ENCODE assay signal across 32 cellular contexts in the genomic region with DNA sequence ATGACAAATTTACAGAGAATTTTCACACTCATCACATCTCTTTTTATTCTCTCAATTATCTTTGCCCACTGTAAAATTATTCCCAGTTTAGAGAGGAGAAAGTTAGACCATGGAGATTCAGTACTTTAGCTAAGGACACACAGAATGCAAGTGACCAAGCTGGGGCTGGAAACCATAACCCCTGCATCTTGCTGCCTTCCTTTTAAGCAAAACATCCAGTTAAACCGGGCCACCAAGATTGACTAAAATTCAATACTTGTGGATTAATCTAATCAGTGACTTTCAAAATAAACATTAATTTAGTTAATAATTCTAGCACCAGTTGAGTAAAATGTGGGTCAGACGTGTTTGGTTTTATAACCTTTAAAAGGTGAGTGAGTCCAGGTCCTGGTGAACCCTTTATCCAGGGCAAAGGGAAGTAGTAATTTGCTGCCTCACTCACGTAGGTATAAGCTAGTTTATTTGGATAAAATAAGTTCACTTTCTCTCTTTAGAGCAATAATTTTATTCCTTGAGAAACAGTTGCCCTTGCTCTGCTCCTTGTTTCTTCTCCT. TPM values are rescaled to one million over a fixed set of nuclear protein-coding genes. Genes with fewer than 3 reads are reported as not detected.
"Had no signal": no experiment of that assay in that cellular context is flagged by ENCODE, and none has a peak within 500 bp of the region (broad histone marks: within the 10 kb centered on the region; RNA-seq: fewer than 3 reads in every experiment).

No MANE protein-coding gene starts in this region.

- FAIRE-seq: keratinocyte had no signal

- H3K9me3 Mint-ChIP-seq: stimulated activated memory B cell treated with anti-CD40 and anti-IgM and Interleukin-4, amounts not matched to agents 10 μg/mL and 1 μg/mL and 100 μg/mL, for 72 hours had no signal

- H3K4me1 ChIP-seq: left lung, prostate gland, sigmoid colon, suprapubic skin, tibial artery, vagina had no signal

- H3K27me3 Mint-ChIP-seq: naive thymus-derived CD4-positive, alpha-beta T cell; natural killer cell treated with Interleukin-12 subunit alpha and Interleukin-12 subunit beta and Interleukin-15 and Interleukin-18, amount 100 ng/mL, for 72 hours; stimulated activated memory B cell treated with anti-CD40 and anti-IgM and Interleukin-4, amounts not matched to agents 10 μg/mL and 1 μg/mL and 100 μg/mL, for 72 hours had no signal

- H3K36me3 Mint-ChIP-seq: mesothelial cell of epicardium; naive thymus-derived CD4-positive, alpha-beta T cell; natural killer cell treated with Interleukin-12 subunit alpha and Interleukin-12 subunit beta and Interleukin-15 and Interleukin-18, amount 100 ng/mL, for 72 hours; stimulated activated memory B cell treated with anti-CD40 and anti-IgM and Interleukin-4, amounts not matched to agents 10 μg/mL and 1 μg/mL and 100 μg/mL, for 72 hours had no signal

- ATAC-seq: left cardiac atrium; left lung; naive thymus-derived CD4-positive, alpha-beta T cell; natural killer cell treated with Interleukin-12 subunit alpha and Interleukin-12 subunit beta and Interleukin-15 and Interleukin-18, amount 100 ng/mL, for 72 hours; right cardiac atrium; stimulated activated memory B cell treated with anti-CD40 and anti-IgM and Interleukin-4, amounts not matched to agents 10 μg/mL and 1 μg/mL and 100 μg/mL, for 72 hours; stimulated activated naive CD8-positive, alpha-beta T cell treated with anti-CD3 and anti-CD28 coated beads, Interleukin-15, Interleukin-2, amounts not matched to agents 100 U/mL and 50 U/mL, for 24 hours had no signal

- H3K4me3 ChIP-seq: left lung, lung, ovary, prostate gland, sigmoid colon, smooth muscle cell, suprapubic skin, thoracic aorta, tibial artery, vagina had no signal

- H3K36me3 ChIP-seq: left lung, ovary, prostate gland, sigmoid colon, suprapubic skin, thoracic aorta, tibial artery, vagina had no signal

- H3K9me3 ChIP-seq: left lung, ovary, prostate gland, sigmoid colon, suprapubic skin, thoracic aorta, tibial artery, vagina had no signal

- H3K4me1 Mint-ChIP-seq: mesothelial cell of epicardium; naive thymus-derived CD4-positive, alpha-beta T cell; stimulated activated memory B cell treated with anti-CD40 and anti-IgM and Interleukin-4, amounts not matched to agents 10 μg/mL and 1 μg/mL and 100 μg/mL, for 72 hours had no signal

- DNase-seq: head of caudate nucleus; hippocampal formation; kidney glomerular epithelial cell; left cardiac atrium; left lung; mesendoderm; naive thymus-derived CD4-positive, alpha-beta T cell; ovary; posterior cingulate gyrus; retina; right cardiac atrium; sigmoid colon; stimulated activated CD4-positive, alpha-beta T cell treated with anti-CD3 and anti-CD28 coated beads, Interleukin-1b, Interleukin-23, amount 100 ng/mL, for 48 hours; stimulated activated CD4-positive, alpha-beta T cell treated with anti-CD3 and anti-CD28 coated beads, Interleukin-2, amount 100 ng/mL, for 48 hours; stimulated activated CD4-positive, alpha-beta T cell treated with anti-CD3 and anti-CD28 coated beads, Interleukin-4, amount 100 ng/mL, for 4 hours; stimulated activated CD8-positive, alpha-beta memory T cell treated with anti-CD3 and anti-CD28 coated beads, Interleukin-4, amount 100 ng/mL, for 48 hours; stimulated activated naive CD8-positive, alpha-beta T cell treated with anti-CD3 and anti-CD28 coated beads, Interleukin-15, Interleukin-2, amounts not matched to agents 100 U/mL and 50 U/mL, for 24 hours; tibial artery; trophoblast cell had no signal

- H3K27ac ChIP-seq: left lung, ovary, prostate gland, sigmoid colon, suprapubic skin, thoracic aorta, tibial artery, vagina had no signal

- H3K27ac Mint-ChIP-seq: mesothelial cell of epicardium; naive thymus-derived CD4-positive, alpha-beta T cell; natural killer cell treated with Interleukin-12 subunit alpha and Interleukin-12 subunit beta and Interleukin-15 and Interleukin-18, amount 100 ng/mL, for 72 hours; stimulated activated memory B cell treated with anti-CD40 and anti-IgM and Interleukin-4, amounts not matched to agents 10 μg/mL and 1 μg/mL and 100 μg/mL, for 72 hours had no signal

- H3K27me3 ChIP-seq: left lung, ovary, sigmoid colon, suprapubic skin, tibial artery, vagina had no signal

- H3K4me3 Mint-ChIP-seq: mesothelial cell of epicardium; naive thymus-derived CD4-positive, alpha-beta T cell; natural killer cell treated with Interleukin-12 subunit alpha and Interleukin-12 subunit beta and Interleukin-15 and Interleukin-18, amount 100 ng/mL, for 72 hours; stimulated activated memory B cell treated with anti-CD40 and anti-IgM and Interleukin-4, amounts not matched to agents 10 μg/mL and 1 μg/mL and 100 μg/mL, for 72 hours had no signal

- H3K4me2 ChIP-seq: smooth muscle cell had no signal

RNA-seq across cellular contexts. Expression of a gene that starts 1.9 kb away (rescaled TPM):
- total RNA-seq: lower leg skin; myocyte; natural killer cell treated with Interleukin-12 subunit alpha and Interleukin-12 subunit beta and Interleukin-15 and Interleukin-18, amount 100 ng/mL, for 72 hours; subcutaneous adipose tissue; thoracic aorta; vagina had no signal
- polyA plus RNA-seq: naive thymus-derived CD4-positive, alpha-beta T cell; smooth muscle cell had no signal
